In the genomic region with DNA sequence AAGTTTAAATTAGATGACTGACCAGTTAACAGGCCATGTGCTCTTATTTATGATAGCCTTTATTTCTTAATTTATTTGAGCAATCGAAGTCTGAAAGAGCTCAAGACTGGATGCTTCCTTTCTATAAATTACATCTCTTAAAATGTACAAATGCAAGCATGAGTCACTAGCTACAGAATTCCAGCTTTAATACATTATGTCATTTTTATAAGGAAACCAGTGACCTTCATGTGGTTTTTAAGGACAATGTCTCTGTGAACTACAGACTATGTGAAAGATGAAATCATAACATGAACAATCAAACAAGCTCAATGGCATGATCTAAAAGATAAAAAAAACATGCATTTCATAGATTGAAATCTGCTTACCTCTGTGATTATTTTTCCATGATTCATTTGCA, we compare ENCODE assay signal across 29 cellular contexts. TPM values are rescaled to one million over a fixed set of nuclear protein-coding genes. Genes with fewer than 3 reads are reported as not detected.
DNase-seq lines count a peak whose midpoint lies in the region; ATAC-seq and TF ChIP-seq lines count a peak whose summit lies in the region.
"Had no signal": no experiment of that assay in that cellular context is flagged by ENCODE, and none has a peak within 500 bp of the region (broad histone marks: within the 10 kb centered on the region; RNA-seq: fewer than 3 reads in every experiment).

No MANE protein-coding gene starts in this region.

- no peak overlapping the region for H4K8ac ChIP-seq in H9 (replicated peaks; ENCODE audit: insufficient read length, low read depth, low read length)

- H3K27me3 ChIP-seq in H9 (ENCODE audit: insufficient read depth, low read length) (no peaks in the 10 kb centered on the region), NT2/D1 (ENCODE audit: insufficient read depth, insufficient read length) (no peaks in the 10 kb centered on the region), endodermal cell (ENCODE audit: control insufficient read depth, insufficient read depth, low read length, poor library complexity, severe bottlenecking) (peaks cover 12% of the 10 kb centered on the region)

- no peak overlapping the region for H2AFZ ChIP-seq in H9 (ENCODE audit: low read length)

- no peaks in the 10 kb centered on the region for H4K20me1 ChIP-seq in H9 (ENCODE audit: control insufficient read depth, insufficient read depth, insufficient read length)
- H4K20me1 ChIP-seq: BLaER1 had no signal

- H3K27ac ChIP-seq in H9 (ENCODE audit: insufficient read length, low read depth, low read length) (no peak overlapping the region), endodermal cell (ENCODE audit: low read depth, low read length) (no peak overlapping the region), substantia nigra (ENCODE audit: low read depth, low read length, poor library complexity, severe bottlenecking) (no peak overlapping the region)
- H3K27ac ChIP-seq: BLaER1, KMS-11 had no signal

- H3K4me3 Mint-ChIP-seq in H9 (peak overlapping the region; percentile 71 to 81), endodermal cell (peak overlapping the region; percentile 35)
- H3K4me3 Mint-ChIP-seq: CD4-positive, alpha-beta T cell; HFFc6; T-helper 17 cell had no signal

- H3K4ac ChIP-seq in H9 (ENCODE audit: low read depth, low read length), result no peak overlapping the region

- H3K56ac ChIP-seq in H9 (ENCODE audit: insufficient read length, low read depth, low read length), result no peak overlapping the region

- H3K79me2 ChIP-seq in H9 (ENCODE audit: insufficient read depth, low read length), result peaks cover 3% of the 10 kb centered on the region; the same call in 1 of the 2 replicates

- H3T11ph ChIP-seq in H9 (ENCODE audit: low read length), result no peak overlapping the region

- no peaks in the 10 kb centered on the region; a peak in 1 of 5 replicates for H3K9me3 Mint-ChIP-seq in H9
- H3K9me3 Mint-ChIP-seq in endodermal cell, result no peaks in the 10 kb centered on the region
- H3K9me3 Mint-ChIP-seq: CD4-positive, alpha-beta T cell; HFFc6 had no signal

- no CpG with 5 or more reads among the region's 1 CpG for WGBS in H9 (ENCODE audit: extremely low coverage, insufficient read length, low lambda C conversion rate)
- 100% methylated on average over 1 of the region's 1 CpG; no CpG with 5 or more reads in 1 of the 2 experiments for WGBS in endodermal cell (ENCODE audit: insufficient coverage in 1 of 2, insufficient read length in 1 of 2), 2 experiments

- H3K4me3 ChIP-seq in NT2/D1 (ENCODE audit: insufficient read length, low read depth) (no peak overlapping the region), endodermal cell (ENCODE audit: low read length) (no peak overlapping the region)
- H3K4me3 ChIP-seq: BLaER1, GM12878 had no signal

- no peaks in the 10 kb centered on the region for H3K23me2 ChIP-seq in H9 (ENCODE audit: insufficient read length, low read depth, low read length, poor library complexity, severe bottlenecking)

- no peak overlapping the region for H2BK5ac ChIP-seq in H9 (ENCODE audit: insufficient read length, low read length)

- no peaks in the 10 kb centered on the region for H3K9me3 ChIP-seq in H9 (ENCODE audit: control insufficient read depth, low read depth, low read length)
- no peaks in the 10 kb centered on the region for H3K9me3 ChIP-seq in NT2/D1 (ENCODE audit: insufficient read depth, low read length)
- no peaks in the 10 kb centered on the region for H3K9me3 ChIP-seq in endodermal cell (ENCODE audit: control insufficient read depth, low read length)
- H3K9me3 ChIP-seq: BLaER1, Caco-2 had no signal

- TF ChIP-seq CTCF in H9 (conservative IDR thresholded peaks at IDR 0.05) (no peak), endodermal cell (conservative IDR thresholded peaks at IDR 0.05) (no peak)

- no peak for ATAC-seq in GM21381 (IDR thresholded peaks at IDR 0.05; ENCODE audit: unreplicated experiment)
- no peak for ATAC-seq in HG03460 (IDR thresholded peaks at IDR 0.05; ENCODE audit: unreplicated experiment)
- ATAC-seq: GM12878, Right ventricle myocardium inferior, T-helper 17 cell had no signal

- no peak overlapping the region; a peak in 1 of 7 replicates for H3K27ac Mint-ChIP-seq in H9
- H3K27ac Mint-ChIP-seq in endodermal cell, result no peak overlapping the region
- H3K27ac Mint-ChIP-seq: CD4-positive, alpha-beta T cell; HFFc6; T-helper 17 cell had no signal

- no peak overlapping the region for H3K14ac ChIP-seq in H9 (ENCODE audit: insufficient read depth, low read length)

- H3K36me3 Mint-ChIP-seq in H9 (ENCODE audit: insufficient read depth in 1 of 3, low read depth in 3 of 3) (peaks cover 0 to 73% (median 38%) of the 10 kb centered on the region in 3 experiments; a peak in 5 of 7 replicates), endodermal cell (ENCODE audit: low read depth) (peaks cover 2% of the 10 kb centered on the region)

- no peak overlapping the region for H4K91ac ChIP-seq in H9 (ENCODE audit: insufficient read length, low read depth, low read length)

- H3K79me1 ChIP-seq in H9 (ENCODE audit: insufficient read depth, low read depth, low read length, poor library complexity, severe bottlenecking), result no peaks in the 10 kb centered on the region

- no peak overlapping the region for H3K23ac ChIP-seq in H9 (ENCODE audit: insufficient read length, low read depth, low read length)

- H2AK5ac ChIP-seq in H9 (ENCODE audit: insufficient read length, low read length), result no peak overlapping the region

- peaks cover 10% of the 10 kb centered on the region for H3K36me3 ChIP-seq in NT2/D1 (ENCODE audit: insufficient read depth, insufficient read length, low read length)
- H3K36me3 ChIP-seq in endodermal cell (ENCODE audit: control insufficient read depth, insufficient read depth, low read length), result no peaks in the 10 kb centered on the region
- H3K36me3 ChIP-seq: BLaER1 had no signal

- H3K4me1 Mint-ChIP-seq in H9, result peaks cover 47 to 57% of the 10 kb centered on the region in 2 experiments
- H3K4me1 Mint-ChIP-seq in endodermal cell, result peaks cover 32% of the 10 kb centered on the region
- H3K4me1 Mint-ChIP-seq: T-helper 17 cell had no signal

- no peak overlapping the region for H2BK120ac ChIP-seq in H9 (ENCODE audit: low read depth, low read length, poor library complexity, severe bottlenecking)

- H4K5ac ChIP-seq in H9 (ENCODE audit: insufficient read length, low read depth, low read length), result no peak overlapping the region

- H3K18ac ChIP-seq in H9 (ENCODE audit: insufficient read length, low read depth, low read length), result no peak overlapping the region

- no peak overlapping the region for H2BK15ac ChIP-seq in H9 (ENCODE audit: low read depth, low read length)

- H3K27me3 Mint-ChIP-seq in H9 (ENCODE audit: low read depth) (no peaks in the 10 kb centered on the region), endodermal cell (ENCODE audit: insufficient read depth) (peaks cover 26% of the 10 kb centered on the region)
- H3K27me3 Mint-ChIP-seq: CD4-positive, alpha-beta T cell; T-helper 17 cell had no signal

- DNase-seq in H9 (no peak), NT2/D1 (ENCODE audit: low read depth, low spot score) (no peak), endodermal cell (no peak), substantia nigra (lab: John Stamatoyannopoulos, UW) (no peak), COLO668 (lab: John Stamatoyannopoulos, UW; ENCODE audit: unreplicated experiment) (no peak)
- DNase-seq: ACHN; Caco-2; CD4-positive, alpha-beta T cell; DMS 273 treated with DMSO at 0.1 percent for 48 hours; DMS79 treated with DMSO at 0.1 percent for 48 hours; HFFc6; IMR-90; MV-4-11; NCI-H1105 treated with DMSO at 0.1 percent for 48 hours; NCI-H2029 treated with DMSO at 0.1 percent for 48 hours; NCI-H226; NCI-H510A treated with DMSO at 0.1 percent for 48 hours; NCI-H774; OCI-M1; SW 1271; T-helper 17 cell had no signal

- H3K9ac ChIP-seq in H9 (ENCODE audit: extremely low read depth, insufficient read length, low read length), result no peak overlapping the region
- peak overlapping the region; percentile 32 for H3K9ac ChIP-seq in NT2/D1 (ENCODE audit: insufficient read length, low read depth)
- H3K9ac ChIP-seq in endodermal cell (ENCODE audit: extremely low read depth, low read length, poor library complexity, severe bottlenecking), result no peak overlapping the region
- H3K9ac ChIP-seq: BLaER1, KMS-11 had no signal

- H3K4me2 ChIP-seq in H9 (ENCODE audit: insufficient read depth, insufficient read length, low read length), result peak overlapping the region; percentile 37
- H3K4me2 ChIP-seq: BLaER1, KMS-11 had no signal

- no peak overlapping the region for H2BK20ac ChIP-seq in H9 (ENCODE audit: low read depth, low read length, poor library complexity, severe bottlenecking)

- H3K4me1 ChIP-seq in H9 (ENCODE audit: insufficient read depth, low read length), result no peaks in the 10 kb centered on the region
- no peaks in the 10 kb centered on the region for H3K4me1 ChIP-seq in NT2/D1 (ENCODE audit: insufficient read depth, insufficient read length)
- H3K4me1 ChIP-seq in endodermal cell (ENCODE audit: control insufficient read depth, insufficient read depth, low read length), result no peaks in the 10 kb centered on the region
- H3K4me1 ChIP-seq: BLaER1, Caco-2 had no signal

- no peak overlapping the region for H2BK12ac ChIP-seq in H9 (ENCODE audit: insufficient read length, low read depth, low read length)

RNA-seq across cellular contexts. Expression of a gene that starts 15.4 kb away (rescaled TPM):
- total RNA-seq in H9 (2021) (1.3 and 1.5 TPM in 2 replicates), endodermal cell (under 1 TPM in 1 of 2 donors, not detected in 1; 0.90 TPM)
- 0.07 TPM for polyA plus RNA-seq in endodermal cell (2013, experiment 1 of 2)
- not detected for polyA plus RNA-seq in endodermal cell (2013, experiment 2 of 2)
- total RNA-seq: Caco-2; CD4-positive, alpha-beta T cell; GM12878; H4; HFFc6; IMR-90; Right ventricle myocardium inferior; SK-MEL-5; T-helper 17 cell had no signal
- polyA plus RNA-seq: IMR-90 had no signal
